ENCODE assay signal across 25 cellular contexts in genomic region chr6:32920610-32921188, GRCh38. TPM values are rescaled to one million over a fixed set of nuclear protein-coding genes. Genes with fewer than 3 reads are reported as not detected.
DNase-seq lines count a peak whose midpoint lies in the region; ATAC-seq, FAIRE-seq and TF ChIP-seq lines count a peak whose summit lies in the region.
"Had no signal": no experiment of that assay in that cellular context is flagged by ENCODE, and none has a peak within 500 bp of the region (broad histone marks: within the 10 kb centered on the region; RNA-seq: fewer than 3 reads in every experiment).

No MANE protein-coding gene starts in this region.

- 2% methylated on average over 2 of the region's 2 CpGs for WGBS in A549 (ENCODE audit: missing lambda C conversion rate)

- POLR2A ChIA-PET in A549 (lab: Yijun Ruan, JAX), result no interaction called here

- TF ChIP-seq POLR2A in A549 (IDR thresholded peaks at IDR 0.05; ENCODE audit: low read length), result no peak

- peaks cover 28% of the 10 kb centered on the region for H3K4me1 ChIP-seq in A549
- H3K4me1 ChIP-seq: adrenal gland, esophagus squamous epithelium, psoas muscle had no signal

- no peaks in the 10 kb centered on the region for H3K9me3 ChIP-seq in A549
- H3K9me3 ChIP-seq: adrenal gland, esophagus squamous epithelium, psoas muscle had no signal

- peak in 1 of 2 experiments; percentile 22 for DNase-seq in A549 (ENCODE audit: low read depth in 1 of 2, low spot score in 1 of 2)
- DNase-seq in GM19239 (ENCODE audit: insufficient read length, low spot score), result no peak
- peak; percentile 23 for DNase-seq in OCI-M1 (lab: John Stamatoyannopoulos, UW)
- no peak for DNase-seq in frontal cortex (ENCODE audit: low spot score in 2 of 2)
- DNase-seq in stimulated activated naive CD4-positive, alpha-beta T cell treated with Interleukin-2 at 50 U/mL for 16 hours (lab: John Stamatoyannopoulos, UW), result no peak
- no peak for DNase-seq in activated T-cell treated with anti-CD3 and anti-CD28 coated beads, Interleukin-2, amount 50 U/mL, for 48 hours
- DNase-seq: activated effector memory CD4-positive, alpha-beta T cell treated with anti-CD3 and anti-CD28 coated beads, Interleukin-2, amount 50 U/mL, for 16 hours; adrenal gland; COR-L47; esophagus squamous epithelium; GDM1; mammary epithelial cell; NCI-H1105 treated with DMSO at 0.1 percent for 48 hours; NCI-H2171; NCI-H748 treated with DMSO at 0.1 percent for 48 hours; psoas muscle; stimulated activated naive CD8-positive, alpha-beta T cell treated with anti-CD3 and anti-CD28 coated beads, Interleukin-15, Interleukin-2, amounts not matched to agents 100 U/mL and 50 U/mL, for 24 hours; T-helper 1 cell had no signal

- no peak for TF ChIP-seq EP300 in A549 (IDR thresholded peaks at IDR 0.05)

- H3K4me3 ChIP-seq in A549, result peak overlapping the region; percentile 16; the same call in 1 of the 3 replicates
- H3K4me3 ChIP-seq: adrenal gland, cardiac muscle cell, esophagus squamous epithelium, GM23338, psoas muscle had no signal

- TF ChIP-seq CTCF in A549 (IDR thresholded peaks at IDR 0.05), result no peak

- TF ChIP-seq RAD21 in A549 (conservative IDR thresholded peaks at IDR 0.05 in 1 of 2, IDR thresholded peaks at IDR 0.05 in 1 of 2), result no peak

- peak in 1 of 2 experiments; percentile 50; a peak in 1 of 6 replicates for ATAC-seq in A549
- ATAC-seq in HG02970 (IDR thresholded peaks at IDR 0.05; ENCODE audit: low FRiP score, unreplicated experiment), result no peak
- ATAC-seq in HG02884 (IDR thresholded peaks at IDR 0.05; ENCODE audit: unreplicated experiment), result no peak
- ATAC-seq: activated CD4-positive, CD25-positive, alpha-beta regulatory T cell treated with anti-CD3 and anti-CD28 coated beads, Interleukin-2, amount 50 U/mL, for 24 hours; GM23338; psoas muscle; stimulated activated naive CD8-positive, alpha-beta T cell treated with anti-CD3 and anti-CD28 coated beads, Interleukin-15, Interleukin-2, amounts not matched to agents 100 U/mL and 50 U/mL, for 24 hours had no signal

- CTCF ChIA-PET in A549 (lab: Yijun Ruan, JAX), result interaction anchor here (1.0 to 1.9 kb wide), 3 partner anchors 12 to 33 kb away, joined by 3 to 7 read pairs (median 4); partner anchors contain the start of gene HLA-DMA

- H3K27ac ChIP-seq in A549, result peak overlapping the region in 1 of 2 experiments; percentile 73; a peak in 3 of 6 replicates
- H3K27ac ChIP-seq: adrenal gland, cardiac muscle cell, esophagus squamous epithelium, psoas muscle, RWPE1 had no signal

- FAIRE-seq in A549 (lab: Jason Lieb, UNC) (no peak), GM19239 (lab: Jason Lieb, UNC) (peak; percentile 63), frontal cortex (lab: Jason Lieb, UNC) (peak; percentile 26)

- peak overlapping the region; percentile 73 for H3K4me2 ChIP-seq in A549
- H3K4me2 ChIP-seq: GM23338 had no signal

TF ChIP-seq in A549, 52 proteins besides CTCF, POLR2A, EP300 and RAD21:
- TF ChIP-seq ZFP36 (IDR thresholded peaks at IDR 0.05; ENCODE audit: borderline replicate concordance, partially characterized antibody) (no peak), PBX3 (IDR thresholded peaks at IDR 0.05) (no peak), GATA3 (IDR thresholded peaks at IDR 0.05; ENCODE audit: borderline replicate concordance) (peak; percentile 23; the same call in 1 of the 2 replicates)

RNA-seq across cellular contexts. Expression of gene HLA-DMB, which starts 20.1 kb away (rescaled TPM):
- polyA plus RNA-seq in A549 (2011; rRNA removed) (14.3 and 21.6 TPM in 2 replicates), A549 (2017; fragmentation: RNase III; extraction: RNeasy Plus Mini Kit Qiagen cat#74134 plus additional on column Dnase treatment) (2.1 to 3.7 TPM (median 3.0 TPM) in 3 replicates)
- polyA plus RNA-seq in A549 (2012; cell fraction: cytosol; rRNA removed), result 2.8 and 3.4 TPM in 2 replicates
- 2.4 and 2.6 TPM in 2 replicates for polyA plus RNA-seq in A549 (2012; cell fraction: nucleus; rRNA removed)
- 5.6 and 12.2 TPM in 2 replicates for polyA minus RNA-seq in A549 (2011; rRNA and poly(A)+ RNA removed)
- 0.82 TPM for total RNA-seq in frontal cortex
- total RNA-seq: cardiac muscle cell, mammary epithelial cell had no signal
- polyA plus RNA-seq: cardiac muscle cell, keratinocyte had no signal

RNA-seq across cellular contexts. Expression of gene HLA-DMA, which starts 32.2 kb away (rescaled TPM):
- polyA plus RNA-seq in A549 (2011; rRNA removed), result 5.6 and 7.0 TPM in 2 replicates
- 2.7 and 3.4 TPM in 2 replicates for polyA plus RNA-seq in A549 (2012; cell fraction: cytosol; rRNA removed)
- 4.2 and 7.4 TPM in 2 replicates for polyA plus RNA-seq in A549 (2012; cell fraction: nucleus; rRNA removed)
- 2.5 to 2.8 TPM (median 2.5 TPM) in 3 replicates for polyA plus RNA-seq in A549 (2017; fragmentation: RNase III; extraction: RNeasy Plus Mini Kit Qiagen cat#74134 plus additional on column Dnase treatment)
- polyA minus RNA-seq in A549 (2011; rRNA and poly(A)+ RNA removed), result 4.2 and 5.5 TPM in 2 replicates
- 0.82 TPM for total RNA-seq in frontal cortex

RNA-seq across cellular contexts. Expression of gene BRD2, which starts 47.7 kb away (rescaled TPM):
- polyA plus RNA-seq in A549 (2011; rRNA removed) (136 and 153 TPM in 2 replicates), A549 (2017; fragmentation: RNase III; extraction: RNeasy Plus Mini Kit Qiagen cat#74134 plus additional on column Dnase treatment) (92.1 to 93.6 TPM (median 92.5 TPM) in 3 replicates)
- 84.7 and 92.2 TPM in 2 replicates for polyA plus RNA-seq in A549 (2012; cell fraction: cytosol; rRNA removed)
- polyA plus RNA-seq in A549 (2012; cell fraction: nucleus; rRNA removed), result 151 and 158 TPM in 2 replicates
- 89.7 and 105 TPM in 2 replicates for polyA minus RNA-seq in A549 (2011; rRNA and poly(A)+ RNA removed)
- total RNA-seq in frontal cortex, result 55.8 TPM
